Comparison of ENCODE assay signal across 2 cellular contexts in genomic region chr13:45817833-45818232, GRCh38.
TF ChIP-seq lines count a peak whose summit lies in the region.

No MANE protein-coding gene starts in this region.

TF ChIP-seq in SK-N-SH, 30 proteins besides CTCF, POLR2A, EP300 and RAD21:
- TF ChIP-seq ZBTB33 (IDR thresholded peaks at IDR 0.05; ENCODE audit: borderline replicate concordance, low read depth), result no peak
- no peak for TF ChIP-seq EZH2phosphoT487 (IDR thresholded peaks at IDR 0.05; ENCODE audit: borderline replicate concordance, low read depth)
- TF ChIP-seq GABPA (IDR thresholded peaks at IDR 0.05; ENCODE audit: low read depth), result no peak
- no peak for TF ChIP-seq FOSL2 (IDR thresholded peaks at IDR 0.05; ENCODE audit: borderline replicate concordance, low read depth)
- TF ChIP-seq SIN3A (IDR thresholded peaks at IDR 0.05; ENCODE audit: borderline replicate concordance, low read depth, low read length), result no peak
- no peak for TF ChIP-seq USF2 (IDR thresholded peaks at IDR 0.05; ENCODE audit: borderline replicate concordance, low read depth, low read length)
- no peak for TF ChIP-seq FOXM1 (IDR thresholded peaks at IDR 0.05; ENCODE audit: low read depth)
- TF ChIP-seq TCF12 (IDR thresholded peaks at IDR 0.05), result no peak
- no peak for TF ChIP-seq IRF3 (IDR thresholded peaks at IDR 0.05; ENCODE audit: low read depth, low read length)

TF ChIP-seq in SK-N-SH treated with all-trans-retinoic acid at 6 μM for 48 hours, 23 proteins besides CTCF, POLR2A, EP300 and RAD21 (continued from another document):
- no peak for TF ChIP-seq CREB5 (CRISPR knock-in tag; IDR thresholded peaks at IDR 0.05; ENCODE audit: low read depth)
- no peak for TF ChIP-seq CSRNP3 (CRISPR knock-in tag; IDR thresholded peaks at IDR 0.05)
- TF ChIP-seq ZFP30 (CRISPR knock-in tag; IDR thresholded peaks at IDR 0.05), result no peak
- no peak for TF ChIP-seq ZNF8 (CRISPR knock-in tag; IDR thresholded peaks at IDR 0.05)
